In the genomic region with DNA sequence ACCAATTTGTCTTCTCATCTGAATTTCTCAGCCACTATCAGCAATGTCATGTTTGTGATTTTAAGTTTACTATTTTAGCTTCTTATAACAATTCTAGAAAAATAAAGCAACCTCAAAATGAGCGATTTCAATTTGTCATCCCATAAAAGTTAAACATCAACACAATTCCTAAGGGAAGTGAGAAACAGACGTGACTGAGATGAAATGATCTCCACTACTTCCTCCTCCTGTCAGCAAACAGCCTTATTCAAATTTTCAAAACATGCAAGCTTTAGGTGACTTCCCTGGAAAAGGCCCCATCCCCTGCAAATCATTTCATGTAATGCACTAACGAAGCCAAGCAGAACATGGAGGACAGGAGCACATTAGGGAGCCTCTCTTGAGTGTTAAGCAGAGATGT, we compare ENCODE assay signal across 18 cellular contexts.
"Had no signal": no experiment of that assay in that cellular context is flagged by ENCODE, and none has a peak within 500 bp of the region (broad histone marks: within the 10 kb centered on the region; RNA-seq: fewer than 3 reads in every experiment).

No MANE protein-coding gene starts in this region.

- H3K4me3 ChIP-seq: esophagus muscularis mucosa, right lobe of liver, skin epidermis, stomach, suprapubic skin, tibial nerve had no signal

- H3K27me3 ChIP-seq: esophagus muscularis mucosa, right lobe of liver, stomach, suprapubic skin, tibial nerve had no signal

- H3K27ac ChIP-seq: esophagus muscularis mucosa, right lobe of liver, skin epidermis, stomach, suprapubic skin had no signal

- H3K4me1 ChIP-seq: esophagus muscularis mucosa, right lobe of liver, stomach, suprapubic skin had no signal

- DNase-seq: activated gamma-delta T cell treated with Interleukin-2 at 50 U/mL for 16 hours; activated T-cell treated with anti-CD3 and anti-CD28 coated beads, Interleukin-2, amount 50 U/mL, for 1 hour; central memory CD4-positive, alpha-beta T cell; hippocampal formation; kidney glomerular epithelial cell; left ventricle myocardium superior; mammary epithelial cell; nephron progenitor cell; right lobe of liver; stimulated activated CD4-positive, alpha-beta T cell treated with anti-CD3 and anti-CD28 coated beads, Interleukin-1b, Interleukin-23, amount 100 ng/mL, for 48 hours; stomach; T-helper 9 cell had no signal

- H3K9me3 ChIP-seq: esophagus muscularis mucosa, right lobe of liver, stomach, suprapubic skin, tibial nerve had no signal

- ATAC-seq: activated naive CD4-positive, alpha-beta T cell treated with anti-CD3 and anti-CD28 coated beads, Interleukin-2, amount 50 U/mL, for 72 hours; left ventricle myocardium superior; right lobe of liver; WTC11 had no signal
